In the genomic region with DNA sequence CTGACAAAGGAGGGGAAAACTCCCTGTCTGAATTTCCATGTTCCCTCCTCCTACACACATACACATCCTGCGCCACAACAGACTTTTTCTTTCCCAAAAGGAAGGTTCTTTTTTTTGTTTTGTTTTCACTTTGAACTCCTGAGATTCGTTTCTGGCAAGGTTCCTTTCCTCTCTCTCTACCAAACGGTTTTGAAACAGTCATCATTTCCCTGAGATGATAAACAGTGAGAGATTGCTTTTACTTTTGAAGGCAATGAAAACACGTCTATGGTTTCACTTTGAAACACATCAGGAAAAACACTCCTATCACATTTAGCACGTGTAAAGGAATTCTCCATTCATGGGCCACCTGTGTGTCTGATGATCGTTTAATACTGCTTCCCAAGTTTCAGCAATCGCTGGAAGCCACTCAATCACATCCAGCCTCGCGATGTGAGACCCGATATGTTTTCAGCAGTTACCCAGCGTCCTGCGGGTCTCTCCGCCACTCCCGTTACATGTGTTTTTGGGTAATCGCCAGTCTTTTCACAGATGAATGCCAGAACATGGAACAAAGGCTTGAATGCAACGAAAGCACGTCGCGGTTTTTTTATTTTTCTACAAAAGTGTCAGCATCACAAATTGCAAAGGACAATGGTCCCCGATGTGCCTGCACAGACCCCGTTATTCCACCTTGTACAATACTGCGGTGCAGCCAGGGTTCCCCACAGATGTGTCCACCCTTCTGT, we compare ENCODE assay signal across 8 cellular contexts.
DNase-seq lines count a peak whose midpoint lies in the region; ATAC-seq and TF ChIP-seq lines count a peak whose summit lies in the region.

No MANE protein-coding gene starts in this region.

- no peaks in the 10 kb centered on the region for H3K27me3 ChIP-seq in fibroblast of lung (ENCODE audit: control insufficient read depth, insufficient read depth, low read length)
- H3K27me3 ChIP-seq in sigmoid colon = peaks cover 0 to 3% (median 0%) of the 10 kb centered on the region in 3 donors

- TF ChIP-seq CTCF in fibroblast of lung (conservative IDR thresholded peaks at IDR 0.05 in 1 of 2, IDR thresholded peaks at IDR 0.05 in 1 of 2; ENCODE audit: low read depth in 1 of 2, low read length in 2 of 2) (no peak), sigmoid colon (IDR thresholded peaks at IDR 0.05) (no peak)

- H3K4me2 ChIP-seq in fibroblast of lung (ENCODE audit: extremely low read depth, insufficient read depth, low read length) = peak overlapping the region; percentile 20

- H2AFZ ChIP-seq in fibroblast of lung (ENCODE audit: low read length) = peak overlapping the region; percentile 39

- H3K79me2 ChIP-seq in fibroblast of lung (ENCODE audit: control insufficient read depth, insufficient read depth, low read length) = no peaks in the 10 kb centered on the region

- peak overlapping the region; percentile 0 for H3K9ac ChIP-seq in SK-N-MC (ENCODE audit: insufficient read length)
- no peak overlapping the region for H3K9ac ChIP-seq in fibroblast of lung (ENCODE audit: insufficient read depth, low read length)

- no peaks in the 10 kb centered on the region for H3K9me3 ChIP-seq in SK-N-MC (ENCODE audit: low read depth, low read length)
- H3K9me3 ChIP-seq in fibroblast of lung (ENCODE audit: control insufficient read depth, insufficient read depth, low read depth, low read length) = no peaks in the 10 kb centered on the region
- H3K9me3 ChIP-seq in sigmoid colon = no peaks in the 10 kb centered on the region

- TF ChIP-seq EP300 in sigmoid colon (IDR thresholded peaks at IDR 0.05) = no peak

- no peak overlapping the region for H3K27ac ChIP-seq in SK-N-MC
- no peak overlapping the region for H3K27ac ChIP-seq in fibroblast of lung (ENCODE audit: insufficient read depth, low read length)
- peak overlapping the region in 3 of 4 donors; percentile 7 to 21 (median 20) for H3K27ac ChIP-seq in sigmoid colon

- peak; percentile 24 for DNase-seq in activated CD4-positive, alpha-beta T cell treated with anti-CD3 and anti-CD28 coated beads for 48 hours
- DNase-seq in activated CD4-positive, alpha-beta T cell treated with anti-CD3 and anti-CD28 coated beads for 1 hour = no peak
- DNase-seq in SK-N-MC (ENCODE audit: low read depth, low spot score) (no peak), fibroblast of lung (ENCODE audit: low read depth in 2 of 2) (peak; percentile 54 to 66), sigmoid colon (no peak)

- WGBS in sigmoid colon, 2 donors = 14 to 30% methylated on average over 22 of the region's 22 CpGs

- no peaks in the 10 kb centered on the region for H3K4me1 ChIP-seq in fibroblast of lung (ENCODE audit: control insufficient read depth, extremely low read depth, insufficient read depth, low read length)
- H3K4me1 ChIP-seq in sigmoid colon = peaks cover 0 to 8% (median 5%) of the 10 kb centered on the region in 4 donors

- ATAC-seq in HG03520 (IDR thresholded peaks at IDR 0.05; ENCODE audit: unreplicated experiment) (no peak), esophagus mucosa (no peak), HG02973 (IDR thresholded peaks at IDR 0.05; ENCODE audit: unreplicated experiment) (no peak)

- no peaks in the 10 kb centered on the region for H3K36me3 ChIP-seq in SK-N-MC (ENCODE audit: insufficient read depth, low read length)
- no peaks in the 10 kb centered on the region for H3K36me3 ChIP-seq in fibroblast of lung (ENCODE audit: control insufficient read depth, insufficient read depth, low read length)
- H3K36me3 ChIP-seq in sigmoid colon = no peaks in the 10 kb centered on the region

- intact Hi-C loops in sigmoid colon (cut with DNase I) = no loop called here

- no peaks in the 10 kb centered on the region for H4K20me1 ChIP-seq in fibroblast of lung (ENCODE audit: control insufficient read depth, extremely low read depth, insufficient read depth, low read length)

- peak overlapping the region; percentile 74 for H3K4me3 ChIP-seq in SK-N-MC
- peak overlapping the region; percentile 40 to 88 (median 52) for H3K4me3 ChIP-seq in fibroblast of lung (replicated peaks in 1 of 4; ENCODE audit: control extremely low read depth in 1 of 4, insufficient read depth in 1 of 4, low read depth in 3 of 4, low read length in 4 of 4)
- peak overlapping the region; percentile 8 to 50 (median 45) for H3K4me3 ChIP-seq in sigmoid colon

- no peak for TF ChIP-seq POLR2A in sigmoid colon (IDR thresholded peaks at IDR 0.05)

Comparison
In these comparisons a context has a peak if more than half of its experiments do, and no peak if none do; other contexts are left out.
1. DNase-seq: peak in activated CD4-positive, alpha-beta T cell treated with anti-CD3 and anti-CD28 coated beads for 48 hours (single experiment) and fibroblast of lung (2 of 2); none in activated CD4-positive, alpha-beta T cell treated with anti-CD3 and anti-CD28 coated beads for 1 hour (single experiment), SK-N-MC (single experiment) and sigmoid colon (single experiment).
2. H3K27ac ChIP-seq: peak in sigmoid colon (3 of 4); none in SK-N-MC (single experiment) and fibroblast of lung (single experiment).
3. Peak in every context shown above with its lines, with median percentiles within 50 percentile points of each other: H3K4me3 ChIP-seq.